ENCODE assay signal across 9 cellular contexts in genomic region chr4:38310446-38311043, GRCh38.
DNase-seq lines count a peak whose midpoint lies in the region; ATAC-seq and TF ChIP-seq lines count a peak whose summit lies in the region.
"Had no signal": no experiment of that assay in that cellular context is flagged by ENCODE, and none has a peak within 500 bp of the region (broad histone marks: within the 10 kb centered on the region; RNA-seq: fewer than 3 reads in every experiment).

No MANE protein-coding gene starts in this region.

- WGBS in psoas muscle, 3 donors: 28 to 43% (median 30%) methylated on average over 4 of the region's 4 CpGs

- no TSS peak for BruUV-seq in PC-9 (replicated peaks; lab: Mats Ljungman, UMichigan)

- TF ChIP-seq CTCF in psoas muscle (IDR thresholded peaks at IDR 0.05) (no peak), PC-9 (conservative IDR thresholded peaks at IDR 0.05) (no peak)

- peak overlapping the region; percentile 19 for H3K27ac ChIP-seq in psoas muscle
- H3K27ac ChIP-seq in PC-9: no peak overlapping the region
- H3K27ac ChIP-seq: SK-N-MC had no signal

- H3K36me3 ChIP-seq in psoas muscle (ENCODE audit: insufficient read depth in 1 of 2, low read depth in 1 of 2) (no peaks in the 10 kb centered on the region), PC-9 (ENCODE audit: low read depth) (no peaks in the 10 kb centered on the region)

- H3K4me2 ChIP-seq in PC-9: no peak overlapping the region

- POLR2A ChIA-PET in PC-9 (lab: Charles Lee; ENCODE audit: unreplicated experiment): interaction anchor here (0.6 kb wide), 1 partner anchor 352 kb away, joined by 3 read pairs; no protein-coding TSS in a partner anchor

- CTCF ChIA-PET in PC-9 (lab: Charles Lee): no interaction called here

- no peaks in the 10 kb centered on the region for H3K27me3 ChIP-seq in psoas muscle (ENCODE audit: insufficient read depth in 3 of 3, low read length in 2 of 3)
- H3K27me3 ChIP-seq in PC-9 (ENCODE audit: insufficient read depth, low read depth): no peaks in the 10 kb centered on the region

- H3K4me3 ChIP-seq in psoas muscle (no peak overlapping the region), PC-9 (no peak overlapping the region)
- H3K4me3 ChIP-seq: SK-N-MC had no signal

- H3K9me3 ChIP-seq in psoas muscle: no peaks in the 10 kb centered on the region
- no peaks in the 10 kb centered on the region; the same call in none of the 2 replicates for H3K9me3 ChIP-seq in PC-9 (ENCODE audit: insufficient read depth, low read depth)

- intact Hi-C loops in psoas muscle (cut with DNase I) (no loop called here), PC-9 (cut with micrococcal nuclease; ENCODE audit: unreplicated experiment) (no loop called here)

- peak; percentile 52 for DNase-seq in activated T-cell treated with anti-CD3 and anti-CD28 coated beads, Interleukin-2, amount 50 U/mL, for 1 hour
- DNase-seq in psoas muscle (no peak), AML-193 (lab: John Stamatoyannopoulos, UW) (no peak), PC-9 (no peak), DMS 273 treated with DMSO at 0.1 percent for 48 hours (lab: John Stamatoyannopoulos, UW) (no peak), A172 (ENCODE audit: low spot score) (no peak)

- H3K4me1 ChIP-seq in psoas muscle (peaks cover 4% of the 10 kb centered on the region), PC-9 (replicated peaks; ENCODE audit: insufficient read depth) (peaks cover 49% of the 10 kb centered on the region)

- H4K20me1 ChIP-seq in PC-9 (ENCODE audit: insufficient read depth): no peaks in the 10 kb centered on the region

- ATAC-seq in GM19463 (IDR thresholded peaks at IDR 0.05; ENCODE audit: unreplicated experiment) (peak; percentile 90), HG03460 (IDR thresholded peaks at IDR 0.05; ENCODE audit: unreplicated experiment) (peak; percentile 92), psoas muscle (peak; percentile 68 to 92 (median 77))

- H3K9me2 ChIP-seq in PC-9 (ENCODE audit: insufficient read depth): no peaks in the 10 kb centered on the region

- H2AFZ ChIP-seq in PC-9: no peak overlapping the region

- peaks cover 31% of the 10 kb centered on the region for H3F3A ChIP-seq in PC-9 (ENCODE audit: insufficient read depth, low read depth)

- H3K79me2 ChIP-seq in PC-9 (ENCODE audit: low read depth): no peaks in the 10 kb centered on the region
